ENCODE assay signal across 17 cellular contexts in the genomic region with DNA sequence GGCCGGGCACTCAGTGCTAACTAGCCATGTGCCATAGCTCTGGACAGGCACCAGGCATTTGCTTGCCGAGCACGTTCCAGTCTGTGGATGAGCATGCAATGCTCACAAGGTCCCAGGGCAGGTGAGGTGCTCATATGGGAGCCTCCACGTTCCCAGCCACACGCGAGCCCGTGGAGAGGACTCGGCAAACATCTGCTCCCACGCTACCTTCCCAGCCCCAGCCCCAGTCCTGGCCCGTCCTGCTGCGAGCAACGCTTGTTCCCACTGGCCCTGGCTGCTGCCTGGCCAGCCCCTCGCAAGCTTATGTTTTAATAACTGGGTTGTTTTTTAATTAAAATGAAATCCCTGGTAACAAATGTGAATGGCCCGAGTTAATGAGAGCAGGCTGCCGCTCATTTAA.
DNase-seq lines count a peak whose midpoint lies in the region; ATAC-seq and TF ChIP-seq lines count a peak whose summit lies in the region.
"Had no signal": no experiment of that assay in that cellular context is flagged by ENCODE, and none has a peak within 500 bp of the region (broad histone marks: within the 10 kb centered on the region; RNA-seq: fewer than 3 reads in every experiment).

No MANE protein-coding gene starts in this region.

- ATAC-seq in left cardiac atrium (no peak), upper lobe of right lung (no peak), omental fat pad (ENCODE audit: low FRiP score) (no peak), mucosa of descending colon (no peak)
- ATAC-seq: A549, GM23338 had no signal

- H3K4me3 ChIP-seq in endodermal cell (ENCODE audit: low read length) (no peak overlapping the region), osteoblast (ENCODE audit: insufficient read depth, low read length) (no peak overlapping the region), upper lobe of right lung (no peak overlapping the region), mucosa of descending colon (no peak overlapping the region)
- H3K4me3 ChIP-seq: A549, GM23338 had no signal

- H3K27me3 ChIP-seq in endodermal cell (ENCODE audit: control insufficient read depth, insufficient read depth, low read length, poor library complexity, severe bottlenecking) (no peaks in the 10 kb centered on the region), osteoblast (ENCODE audit: insufficient read depth, low read length) (no peaks in the 10 kb centered on the region), upper lobe of right lung (no peaks in the 10 kb centered on the region)
- H3K27me3 ChIP-seq: BE2C had no signal

- no peak overlapping the region for H3K27ac Mint-ChIP-seq in endodermal cell
- H3K27ac Mint-ChIP-seq: CD4-positive, alpha-beta memory T cell; GM23338 had no signal

- H4K20me1 ChIP-seq in osteoblast (ENCODE audit: insufficient read depth, low read length): peaks cover 45% of the 10 kb centered on the region

- 84 to 87% methylated on average over 11 to 15 of the region's 15 CpGs for WGBS in endodermal cell (ENCODE audit: insufficient coverage in 1 of 2, insufficient read length in 1 of 2), 2 experiments

- no peak overlapping the region for H3K27ac ChIP-seq in endodermal cell (ENCODE audit: low read depth, low read length)
- no peak overlapping the region for H3K27ac ChIP-seq in osteoblast (ENCODE audit: low read depth, low read length)
- H3K27ac ChIP-seq in upper lobe of right lung: no peak overlapping the region
- H3K27ac ChIP-seq: A549, C4-2B had no signal

- DNase-seq in cardiac septum (ENCODE audit: low spot score) (peak; percentile 12), left cardiac atrium (no peak), endodermal cell (peak; percentile 32), osteoblast (ENCODE audit: insufficient read length, low spot score, missing footprints) (peak; percentile 30), upper lobe of right lung (peak; percentile 36), omental fat pad (ENCODE audit: low spot score) (no peak), mucosa of descending colon (no peak), hippocampal formation (lab: John Stamatoyannopoulos, UW) (no peak)
- DNase-seq: BE2C; CD4-positive, alpha-beta memory T cell; DMS153; DND-41; GDM1; H7 had no signal

- H3K9me3 ChIP-seq in endodermal cell (ENCODE audit: control insufficient read depth, low read length) (no peaks in the 10 kb centered on the region), osteoblast (ENCODE audit: low read depth, low read length) (no peaks in the 10 kb centered on the region), upper lobe of right lung (no peaks in the 10 kb centered on the region), mucosa of descending colon (no peaks in the 10 kb centered on the region)
- H3K9me3 ChIP-seq: A549, BE2C had no signal

- peaks cover 3% of the 10 kb centered on the region for H3K4me1 Mint-ChIP-seq in endodermal cell

- H3K36me3 Mint-ChIP-seq in endodermal cell (ENCODE audit: low read depth): no peaks in the 10 kb centered on the region
- H3K36me3 Mint-ChIP-seq: CD4-positive, alpha-beta memory T cell had no signal

- TF ChIP-seq CTCF in endodermal cell (conservative IDR thresholded peaks at IDR 0.05) (no peak), osteoblast (IDR thresholded peaks at IDR 0.05; ENCODE audit: extremely low read depth, low read depth, low read length) (no peak), upper lobe of right lung (IDR thresholded peaks at IDR 0.05) (no peak), omental fat pad (IDR thresholded peaks at IDR 0.05) (no peak), mucosa of descending colon (IDR thresholded peaks at IDR 0.05) (no peak)

- H3K4me2 ChIP-seq in osteoblast (ENCODE audit: insufficient read depth, low read length): no peak overlapping the region
- H3K4me2 ChIP-seq: A549, GM23338 had no signal

- no peaks in the 10 kb centered on the region for H3K9me3 Mint-ChIP-seq in endodermal cell
- H3K9me3 Mint-ChIP-seq: CD4-positive, alpha-beta memory T cell; GM23338 had no signal

- intact Hi-C loops in cardiac septum (cut with DNase I) (no loop called here), left cardiac atrium (cut with DNase I) (no loop called here), upper lobe of right lung (cut with DNase I) (no loop called here), mucosa of descending colon (cut with DNase I, micrococcal nuclease) (no loop called here)

- peaks cover 2% of the 10 kb centered on the region for H3K27me3 Mint-ChIP-seq in endodermal cell (ENCODE audit: insufficient read depth)
- H3K27me3 Mint-ChIP-seq: CD4-positive, alpha-beta memory T cell had no signal

- H3K79me2 ChIP-seq in osteoblast (ENCODE audit: insufficient read depth, low read length): no peaks in the 10 kb centered on the region

- H2AFZ ChIP-seq in osteoblast (ENCODE audit: low read length): no peak overlapping the region
- H2AFZ ChIP-seq: GM23338 had no signal

- H3K36me3 ChIP-seq in endodermal cell (ENCODE audit: control insufficient read depth, insufficient read depth, low read length): no peaks in the 10 kb centered on the region
- no peaks in the 10 kb centered on the region for H3K36me3 ChIP-seq in osteoblast (ENCODE audit: insufficient read depth, low read length)
- no peaks in the 10 kb centered on the region for H3K36me3 ChIP-seq in upper lobe of right lung
- H3K36me3 ChIP-seq in mucosa of descending colon (ENCODE audit: low read depth): no peaks in the 10 kb centered on the region
- H3K36me3 ChIP-seq: BE2C had no signal

- H3K4me1 ChIP-seq in endodermal cell (ENCODE audit: control insufficient read depth, insufficient read depth, low read length) (no peaks in the 10 kb centered on the region), osteoblast (ENCODE audit: insufficient read depth, low read length) (no peaks in the 10 kb centered on the region), upper lobe of right lung (no peaks in the 10 kb centered on the region), mucosa of descending colon (ENCODE audit: low read depth) (no peaks in the 10 kb centered on the region)
- H3K4me1 ChIP-seq: A549, BE2C had no signal

- H3K9ac ChIP-seq in endodermal cell (ENCODE audit: extremely low read depth, low read length, poor library complexity, severe bottlenecking): no peak overlapping the region

- H3K4me3 Mint-ChIP-seq in endodermal cell: no peak overlapping the region
- H3K4me3 Mint-ChIP-seq: CD4-positive, alpha-beta memory T cell; GM23338 had no signal

Comparison
In these comparisons a context has a peak if more than half of its experiments do, and no peak if none do; other contexts are left out.
1. DNase-seq: peak in cardiac septum (single experiment), endodermal cell (single experiment), osteoblast (single experiment) and upper lobe of right lung (single experiment); none in left cardiac atrium (single experiment), omental fat pad (single experiment), mucosa of descending colon (0 of 3) and hippocampal formation (0 of 2).